Comparison of ENCODE assay signal across 16 cellular contexts in genomic region chr7:157558061-157558460, GRCh38.
"Had no signal": no experiment of that assay in that cellular context is flagged by ENCODE, and none has a peak within 500 bp of the region (broad histone marks: within the 10 kb centered on the region; RNA-seq: fewer than 3 reads in every experiment).

No MANE protein-coding gene starts in this region.

- H3K27me3 ChIP-seq: cardiac muscle cell, dorsolateral prefrontal cortex, foreskin keratinocyte had no signal

- H3K4me3 Mint-ChIP-seq: activated CD4-positive, alpha-beta T cell treated with anti-CD3 and anti-CD28 coated beads, Interleukin-2, amount 10 ng/mL, durations not matched to agents 24 days and 14 days; activated CD8-positive, alpha-beta T cell treated with anti-CD3 and anti-CD28 coated beads for 36 hours; activated naive CD8-positive, alpha-beta T cell; naive thymus-derived CD8-positive, alpha-beta T cell had no signal

- H3K27me3 Mint-ChIP-seq: activated CD4-positive, alpha-beta T cell treated with anti-CD3 and anti-CD28 coated beads, Interleukin-2, amount 10 ng/mL, durations not matched to agents 24 days and 14 days; activated CD8-positive, alpha-beta T cell treated with anti-CD3 and anti-CD28 coated beads for 36 hours; activated naive CD8-positive, alpha-beta T cell; naive thymus-derived CD8-positive, alpha-beta T cell had no signal

- H3K27ac Mint-ChIP-seq: activated CD4-positive, alpha-beta T cell treated with anti-CD3 and anti-CD28 coated beads, Interleukin-2, amount 10 ng/mL, durations not matched to agents 24 days and 14 days; activated CD8-positive, alpha-beta T cell treated with anti-CD3 and anti-CD28 coated beads for 36 hours; activated naive CD8-positive, alpha-beta T cell had no signal

- ATAC-seq: activated CD8-positive, alpha-beta T cell treated with anti-CD3 and anti-CD28 coated beads for 36 hours; foreskin keratinocyte; naive thymus-derived CD8-positive, alpha-beta T cell; stimulated activated naive CD8-positive, alpha-beta T cell treated with anti-CD3 and anti-CD28 coated beads, Interleukin-15, Interleukin-2, amounts not matched to agents 100 U/mL and 50 U/mL, for 24 hours had no signal

- H3K4me1 Mint-ChIP-seq: activated CD4-positive, alpha-beta T cell treated with anti-CD3 and anti-CD28 coated beads, Interleukin-2, amount 10 ng/mL, durations not matched to agents 24 days and 14 days had no signal

- H3K36me3 Mint-ChIP-seq: activated naive CD8-positive, alpha-beta T cell; naive thymus-derived CD8-positive, alpha-beta T cell had no signal

- H3K27ac ChIP-seq: cardiac muscle cell, epithelial cell of prostate, foreskin keratinocyte had no signal

- H3K4me3 ChIP-seq: cardiac muscle cell, dorsolateral prefrontal cortex had no signal

- DNase-seq: activated CD4-positive, alpha-beta T cell treated with anti-CD3 and anti-CD28 coated beads, Interleukin-2, amount 10 ng/mL, durations not matched to agents 24 days and 14 days; activated CD4-positive, CD25-positive, alpha-beta regulatory T cell; activated CD8-positive, alpha-beta T cell treated with anti-CD3 and anti-CD28 coated beads for 36 hours; activated T-cell treated with anti-CD3 and anti-CD28 coated beads, Interleukin-2, amount 50 U/mL, for 48 hours; foreskin keratinocyte; hypothalamus; naive thymus-derived CD8-positive, alpha-beta T cell; retina; stimulated activated naive CD8-positive, alpha-beta T cell treated with anti-CD3 and anti-CD28 coated beads, Interleukin-15, Interleukin-2, amounts not matched to agents 100 U/mL and 50 U/mL, for 24 hours; substantia nigra; T-helper 9 cell; trophoblast cell had no signal

- H3K4me1 ChIP-seq: foreskin keratinocyte had no signal

- H3K9me3 Mint-ChIP-seq: activated CD4-positive, alpha-beta T cell treated with anti-CD3 and anti-CD28 coated beads, Interleukin-2, amount 10 ng/mL, durations not matched to agents 24 days and 14 days; activated CD8-positive, alpha-beta T cell treated with anti-CD3 and anti-CD28 coated beads for 36 hours; naive thymus-derived CD8-positive, alpha-beta T cell had no signal

- H3K36me3 ChIP-seq: cardiac muscle cell had no signal
